ENCODE assay signal across 1 cellular context in the genomic region with DNA sequence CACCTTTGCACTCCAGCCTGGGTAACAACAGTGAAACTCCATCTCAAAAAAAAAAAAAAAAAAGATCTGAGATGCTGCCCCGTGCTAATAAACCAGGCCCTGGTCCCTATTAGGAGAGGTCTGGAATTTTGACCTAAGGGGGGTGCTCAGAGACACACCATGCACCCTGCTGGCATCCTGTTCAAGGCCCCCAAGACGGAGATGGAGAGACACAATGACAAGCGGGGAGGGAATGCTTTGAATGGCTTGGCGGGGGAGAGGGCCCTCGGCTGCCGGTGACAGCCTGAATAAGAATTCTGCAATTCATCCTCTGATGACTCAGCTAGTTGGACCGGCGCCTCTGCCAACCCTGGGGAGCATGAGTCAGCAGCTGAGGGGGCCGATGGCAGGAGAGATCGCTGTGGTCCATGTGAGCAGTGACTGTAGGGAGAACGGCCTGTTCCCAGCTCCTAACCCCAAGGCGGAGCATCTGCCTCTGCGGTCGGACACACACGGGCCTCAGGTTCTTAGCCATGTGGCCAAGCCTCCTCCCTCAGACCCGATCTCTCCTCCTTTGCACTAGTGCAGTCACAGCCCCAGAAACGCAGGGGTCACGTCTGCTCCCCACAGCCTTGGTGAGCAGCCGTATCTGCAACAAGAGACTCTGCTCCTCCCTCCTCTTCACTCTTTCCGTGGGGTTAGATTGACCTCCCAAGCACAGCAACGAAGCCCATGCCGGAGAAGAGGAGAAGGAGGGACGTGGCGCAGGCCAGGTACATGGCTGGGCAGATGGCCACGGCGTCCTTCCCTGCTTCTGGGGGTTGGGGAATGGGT.
TF ChIP-seq lines count a peak whose summit lies in the region.

No MANE protein-coding gene starts in this region.

TF ChIP-seq in HepG2, 621 proteins besides CTCF, POLR2A, EP300 and RAD21 (continued from another document and continues in another):
- TF ChIP-seq, protein P1, sequence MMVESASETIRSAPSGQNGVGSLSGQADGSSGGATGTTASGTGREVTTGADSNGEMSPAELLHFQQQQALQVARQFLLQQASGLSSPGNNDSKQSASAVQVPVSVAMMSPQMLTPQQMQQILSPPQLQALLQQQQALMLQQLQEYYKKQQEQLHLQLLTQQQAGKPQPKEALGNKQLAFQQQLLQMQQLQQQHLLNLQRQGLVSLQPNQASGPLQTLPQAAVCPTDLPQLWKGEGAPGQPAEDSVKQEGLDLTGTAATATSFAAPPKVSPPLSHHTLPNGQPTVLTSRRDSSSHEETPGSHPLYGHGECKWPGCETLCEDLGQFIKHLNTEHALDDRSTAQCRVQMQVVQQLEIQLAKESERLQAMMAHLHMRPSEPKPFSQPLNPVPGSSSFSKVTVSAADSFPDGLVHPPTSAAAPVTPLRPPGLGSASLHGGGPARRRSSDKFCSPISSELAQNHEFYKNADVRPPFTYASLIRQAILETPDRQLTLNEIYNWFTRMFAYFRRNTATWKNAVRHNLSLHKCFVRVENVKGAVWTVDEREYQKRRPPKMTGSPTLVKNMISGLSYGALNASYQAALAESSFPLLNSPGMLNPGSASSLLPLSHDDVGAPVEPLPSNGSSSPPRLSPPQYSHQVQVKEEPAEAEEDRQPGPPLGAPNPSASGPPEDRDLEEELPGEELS (CRISPR knock-in tag; IDR thresholded peaks at IDR 0.05), result 0 out of 2 replicates have a peak, but pooled peaks have one; percentile 57
- TF ChIP-seq, protein P2, sequence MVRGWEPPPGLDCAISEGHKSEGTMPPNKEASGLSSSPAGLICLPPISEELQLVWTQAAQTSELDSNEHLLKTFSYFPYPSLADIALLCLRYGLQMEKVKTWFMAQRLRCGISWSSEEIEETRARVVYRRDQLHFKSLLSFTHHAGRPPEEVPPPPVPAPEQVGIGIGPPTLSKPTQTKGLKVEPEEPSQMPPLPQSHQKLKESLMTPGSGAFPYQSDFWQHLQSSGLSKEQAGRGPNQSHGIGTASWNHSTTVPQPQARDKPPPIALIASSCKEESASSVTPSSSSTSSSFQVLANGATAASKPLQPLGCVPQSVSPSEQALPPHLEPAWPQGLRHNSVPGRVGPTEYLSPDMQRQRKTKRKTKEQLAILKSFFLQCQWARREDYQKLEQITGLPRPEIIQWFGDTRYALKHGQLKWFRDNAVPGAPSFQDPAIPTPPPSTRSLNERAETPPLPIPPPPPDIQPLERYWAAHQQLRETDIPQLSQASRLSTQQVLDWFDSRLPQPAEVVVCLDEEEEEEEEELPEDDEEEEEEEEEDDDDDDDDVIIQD (CRISPR knock-in tag; IDR thresholded peaks at IDR 0.05; ENCODE audit: low read depth), result no peak
- TF ChIP-seq KDM6A (CRISPR knock-in tag; IDR thresholded peaks at IDR 0.05; ENCODE audit: low read depth) (no peak), ZNF33A (CRISPR knock-in tag; IDR thresholded peaks at IDR 0.05; ENCODE audit: borderline replicate concordance) (no peak), ZNF724P (CRISPR knock-in tag; IDR thresholded peaks at IDR 0.05; ENCODE audit: borderline replicate concordance) (no peak), ARID2 (CRISPR knock-in tag; IDR thresholded peaks at IDR 0.05; ENCODE audit: borderline replicate concordance) (no peak), TBL1XR1 (IDR thresholded peaks at IDR 0.05; ENCODE audit: borderline replicate concordance, low read length, partially characterized antibody) (no peak), MXI1 (IDR thresholded peaks at IDR 0.05; ENCODE audit: borderline replicate concordance, low read depth, low read length) (peak; percentile 93; the same call in 2 of the 3 replicates), SMAD3 (CRISPR knock-in tag; IDR thresholded peaks at IDR 0.05) (peak; percentile 78), ETV5 (CRISPR knock-in tag; IDR thresholded peaks at IDR 0.05; ENCODE audit: borderline replicate concordance) (peak; percentile 55; the same call in 1 of the 2 replicates), YY1 (IDR thresholded peaks at IDR 0.05; ENCODE audit: insufficient read depth, insufficient replicate concordance, low read depth, low read length) (peak; percentile 19), FOXA1 (IDR thresholded peaks at IDR 0.05) (no peak), FOXA1 (CRISPR knock-in tag; IDR thresholded peaks at IDR 0.05) (no peak), SOX6 (IDR thresholded peaks at IDR 0.05) (no peak), SOX6 (CRISPR knock-in tag; IDR thresholded peaks at IDR 0.05) (peak; percentile 79), MAFF (IDR thresholded peaks at IDR 0.05; ENCODE audit: low read depth, low read length) (peak; percentile 99), ZNF331 (CRISPR knock-in tag; IDR thresholded peaks at IDR 0.05) (peak; percentile 76; the same call in 1 of the 2 replicates), ZNF546 (CRISPR knock-in tag; conservative IDR thresholded peaks at IDR 0.05) (no peak), SRSF1 (optimal IDR thresholded peaks at IDR 0.05; ENCODE audit: low read depth, low read length) (no peak), ZNF614 (CRISPR knock-in tag; IDR thresholded peaks at IDR 0.05; ENCODE audit: borderline replicate concordance) (peak; percentile 46; the same call in 1 of the 2 replicates), MTF1 (CRISPR knock-in tag; IDR thresholded peaks at IDR 0.05) (no peak), ZNF556 (CRISPR knock-in tag; IDR thresholded peaks at IDR 0.05; ENCODE audit: borderline replicate concordance) (peak; percentile 42; the same call in 1 of the 2 replicates), ZFP1 (CRISPR knock-in tag; IDR thresholded peaks at IDR 0.05) (no peak), SMAD1 (CRISPR knock-in tag; IDR thresholded peaks at IDR 0.05; ENCODE audit: borderline replicate concordance, low read depth) (no peak), KLF6 (CRISPR knock-in tag; IDR thresholded peaks at IDR 0.05) (no peak), ESRRA (CRISPR knock-in tag; IDR thresholded peaks at IDR 0.05; ENCODE audit: low read depth) (peak; percentile 31; the same call in 1 of the 2 replicates), ZNF33B (CRISPR knock-in tag; IDR thresholded peaks at IDR 0.05) (0 out of 2 replicates have a peak, but pooled peaks have one; percentile 36), ZC3H13 (CRISPR knock-in tag; IDR thresholded peaks at IDR 0.05) (0 out of 2 replicates have a peak, but pooled peaks have one; percentile 55), MIER2 (CRISPR knock-in tag; IDR thresholded peaks at IDR 0.05) (no peak), XBP1 (CRISPR knock-in tag; IDR thresholded peaks at IDR 0.05) (no peak), CENPX (CRISPR knock-in tag; IDR thresholded peaks at IDR 0.05) (no peak), ZNF549 (CRISPR knock-in tag; IDR thresholded peaks at IDR 0.05) (no peak), ZNF18 (CRISPR knock-in tag; IDR thresholded peaks at IDR 0.05; ENCODE audit: insufficient replicate concordance) (no peak), BRD4 (CRISPR knock-in tag; IDR thresholded peaks at IDR 0.05) (0 out of 2 replicates have a peak, but pooled peaks have one; percentile 35), ZNF557 (CRISPR knock-in tag; IDR thresholded peaks at IDR 0.05) (no peak), BCLAF1 (IDR thresholded peaks at IDR 0.05) (no peak), ZNF350 (CRISPR knock-in tag; IDR thresholded peaks at IDR 0.05; ENCODE audit: borderline replicate concordance, low read depth) (peak; percentile 49; the same call in 1 of the 2 replicates), ZNF282 (IDR thresholded peaks at IDR 0.05; ENCODE audit: partially characterized antibody) (no peak), CBX2 (IDR thresholded peaks at IDR 0.05; ENCODE audit: low read depth, low read length) (no peak), CBX2 (CRISPR knock-in tag; IDR thresholded peaks at IDR 0.05; ENCODE audit: low read depth) (no peak), CENPT (CRISPR knock-in tag; IDR thresholded peaks at IDR 0.05; ENCODE audit: low read depth) (no peak)
- TF ChIP-seq, protein P3, sequence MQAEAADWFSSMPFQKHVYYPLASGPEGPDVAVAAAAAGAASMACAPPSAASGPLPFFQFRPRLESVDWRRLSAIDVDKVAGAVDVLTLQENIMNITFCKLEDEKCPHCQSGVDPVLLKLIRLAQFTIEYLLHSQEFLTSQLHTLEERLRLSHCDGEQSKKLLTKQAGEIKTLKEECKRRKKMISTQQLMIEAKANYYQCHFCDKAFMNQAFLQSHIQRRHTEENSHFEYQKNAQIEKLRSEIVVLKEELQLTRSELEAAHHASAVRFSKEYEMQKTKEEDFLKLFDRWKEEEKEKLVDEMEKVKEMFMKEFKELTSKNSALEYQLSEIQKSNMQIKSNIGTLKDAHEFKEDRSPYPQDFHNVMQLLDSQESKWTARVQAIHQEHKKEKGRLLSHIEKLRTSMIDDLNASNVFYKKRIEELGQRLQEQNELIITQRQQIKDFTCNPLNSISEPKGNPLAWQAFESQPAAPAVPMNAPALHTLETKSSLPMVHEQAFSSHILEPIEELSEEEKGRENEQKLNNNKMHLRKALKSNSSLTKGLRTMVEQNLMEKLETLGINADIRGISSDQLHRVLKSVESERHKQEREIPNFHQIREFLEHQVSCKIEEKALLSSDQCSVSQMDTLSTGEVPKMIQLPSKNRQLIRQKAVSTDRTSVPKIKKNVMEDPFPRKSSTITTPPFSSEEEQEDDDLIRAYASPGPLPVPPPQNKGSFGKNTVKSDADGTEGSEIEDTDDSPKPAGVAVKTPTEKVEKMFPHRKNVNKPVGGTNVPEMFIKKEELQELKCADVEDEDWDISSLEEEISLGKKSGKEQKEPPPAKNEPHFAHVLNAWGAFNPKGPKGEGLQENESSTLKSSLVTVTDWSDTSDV (CRISPR knock-in tag; IDR thresholded peaks at IDR 0.05), result no peak
- TF ChIP-seq, protein P4, sequence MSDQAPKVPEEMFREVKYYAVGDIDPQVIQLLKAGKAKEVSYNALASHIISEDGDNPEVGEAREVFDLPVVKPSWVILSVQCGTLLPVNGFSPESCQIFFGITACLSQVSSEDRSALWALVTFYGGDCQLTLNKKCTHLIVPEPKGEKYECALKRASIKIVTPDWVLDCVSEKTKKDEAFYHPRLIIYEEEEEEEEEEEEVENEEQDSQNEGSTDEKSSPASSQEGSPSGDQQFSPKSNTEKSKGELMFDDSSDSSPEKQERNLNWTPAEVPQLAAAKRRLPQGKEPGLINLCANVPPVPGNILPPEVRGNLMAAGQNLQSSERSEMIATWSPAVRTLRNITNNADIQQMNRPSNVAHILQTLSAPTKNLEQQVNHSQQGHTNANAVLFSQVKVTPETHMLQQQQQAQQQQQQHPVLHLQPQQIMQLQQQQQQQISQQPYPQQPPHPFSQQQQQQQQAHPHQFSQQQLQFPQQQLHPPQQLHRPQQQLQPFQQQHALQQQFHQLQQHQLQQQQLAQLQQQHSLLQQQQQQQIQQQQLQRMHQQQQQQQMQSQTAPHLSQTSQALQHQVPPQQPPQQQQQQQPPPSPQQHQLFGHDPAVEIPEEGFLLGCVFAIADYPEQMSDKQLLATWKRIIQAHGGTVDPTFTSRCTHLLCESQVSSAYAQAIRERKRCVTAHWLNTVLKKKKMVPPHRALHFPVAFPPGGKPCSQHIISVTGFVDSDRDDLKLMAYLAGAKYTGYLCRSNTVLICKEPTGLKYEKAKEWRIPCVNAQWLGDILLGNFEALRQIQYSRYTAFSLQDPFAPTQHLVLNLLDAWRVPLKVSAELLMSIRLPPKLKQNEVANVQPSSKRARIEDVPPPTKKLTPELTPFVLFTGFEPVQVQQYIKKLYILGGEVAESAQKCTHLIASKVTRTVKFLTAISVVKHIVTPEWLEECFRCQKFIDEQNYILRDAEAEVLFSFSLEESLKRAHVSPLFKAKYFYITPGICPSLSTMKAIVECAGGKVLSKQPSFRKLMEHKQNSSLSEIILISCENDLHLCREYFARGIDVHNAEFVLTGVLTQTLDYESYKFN (CRISPR knock-in tag; conservative IDR thresholded peaks at IDR 0.05), result peak; percentile 54
